ENCODE assay signal across 2 cellular contexts in genomic region chr22:30436196-30436595, GRCh38.
TF ChIP-seq lines count a peak whose summit lies in the region.

No MANE protein-coding gene starts in this region.

TF ChIP-seq in liver, 16 proteins besides CTCF, POLR2A, EP300 and RAD21:
- TF ChIP-seq FOXA1 (IDR thresholded peaks at IDR 0.05) (no peak), ATF3 (IDR thresholded peaks at IDR 0.05) (no peak), FOXA2 (IDR thresholded peaks at IDR 0.05) (no peak), TAF1 (conservative IDR thresholded peaks at IDR 0.05) (no peak), MAX (IDR thresholded peaks at IDR 0.05) (no peak), RXRA (IDR thresholded peaks at IDR 0.05) (no peak), REST (IDR thresholded peaks at IDR 0.05) (no peak), SP1 (IDR thresholded peaks at IDR 0.05) (no peak), ZBTB33 (IDR thresholded peaks at IDR 0.05) (no peak), YY1 (IDR thresholded peaks at IDR 0.05) (no peak), NR2F2 (IDR thresholded peaks at IDR 0.05) (no peak), HNF4G (IDR thresholded peaks at IDR 0.05) (no peak), EGR1 (IDR thresholded peaks at IDR 0.05; ENCODE audit: low read depth in 2 of 2) (no peak), GABPA (IDR thresholded peaks at IDR 0.05 in 1 of 2, conservative IDR thresholded peaks at IDR 0.05 in 1 of 2) (no peak), JUND (IDR thresholded peaks at IDR 0.05) (no peak), HNF4A (conservative IDR thresholded peaks at IDR 0.05) (no peak)

TF ChIP-seq in HepG2, 621 proteins besides CTCF, POLR2A, EP300 and RAD21:
- no peak for TF ChIP-seq TMF1 (CRISPR knock-in tag; IDR thresholded peaks at IDR 0.05; ENCODE audit: low read depth)
- TF ChIP-seq ZNF577 (CRISPR knock-in tag; IDR thresholded peaks at IDR 0.05; ENCODE audit: borderline replicate concordance, low read depth), result no peak
- no peak for TF ChIP-seq ZNF782 (CRISPR knock-in tag; IDR thresholded peaks at IDR 0.05; ENCODE audit: borderline replicate concordance)
- TF ChIP-seq ZNF800 (CRISPR knock-in tag; IDR thresholded peaks at IDR 0.05), result no peak
- no peak for TF ChIP-seq ZBTB37 (CRISPR knock-in tag; IDR thresholded peaks at IDR 0.05)
- TF ChIP-seq ZNF878 (CRISPR knock-in tag; IDR thresholded peaks at IDR 0.05), result no peak
- TF ChIP-seq PRDM10 (CRISPR knock-in tag; IDR thresholded peaks at IDR 0.05; ENCODE audit: low read depth), result no peak
- TF ChIP-seq KLF16 (CRISPR knock-in tag; IDR thresholded peaks at IDR 0.05), result no peak
- no peak for TF ChIP-seq ZNF672 (CRISPR knock-in tag; IDR thresholded peaks at IDR 0.05)
- TF ChIP-seq ATRX (CRISPR knock-in tag; IDR thresholded peaks at IDR 0.05; ENCODE audit: borderline replicate concordance), result no peak
- TF ChIP-seq AKNA (CRISPR knock-in tag; IDR thresholded peaks at IDR 0.05; ENCODE audit: borderline replicate concordance), result no peak
- no peak for TF ChIP-seq PPARG (CRISPR knock-in tag; conservative IDR thresholded peaks at IDR 0.05)
- no peak for TF ChIP-seq ZNF34 (CRISPR knock-in tag; IDR thresholded peaks at IDR 0.05; ENCODE audit: borderline replicate concordance)
- TF ChIP-seq IRX3 (CRISPR knock-in tag; IDR thresholded peaks at IDR 0.05; ENCODE audit: borderline replicate concordance, low read depth), result no peak
- TF ChIP-seq TEAD3 (CRISPR knock-in tag; optimal IDR thresholded peaks at IDR 0.05; ENCODE audit: borderline replicate concordance), result no peak
- TF ChIP-seq KLF6 (CRISPR knock-in tag; IDR thresholded peaks at IDR 0.05), result no peak
